In genomic region chr2:119641562-119642258, GRCh38 we compare ENCODE assay signal across 8 cellular contexts. TPM values are rescaled to one million over a fixed set of nuclear protein-coding genes. Genes with fewer than 3 reads are reported as not detected.
DNase-seq lines count a peak whose midpoint lies in the region; ATAC-seq and TF ChIP-seq lines count a peak whose summit lies in the region.

No MANE protein-coding gene starts in this region.

- ATAC-seq in GM19328 (IDR thresholded peaks at IDR 0.05; ENCODE audit: unreplicated experiment) = peak; percentile 97
- ATAC-seq in HG03439 (IDR thresholded peaks at IDR 0.05; ENCODE audit: unreplicated experiment) = peak; percentile 99
- peak; percentile 91 to 93 for ATAC-seq in lower lobe of right lung

- POLR2A ChIA-PET in activated CD4-positive, alpha-beta memory T cell treated with anti-CD3 and anti-CD28 coated beads for 36 hours (lab: Charles Lee) = interaction anchor here (0.6 kb wide), 1 partner anchor 37 kb away, joined by 6 read pairs; the partner anchor contains the start of gene TMEM177

- no peaks in the 10 kb centered on the region for H3K36me3 ChIP-seq in lower lobe of right lung

- TF ChIP-seq CTCF in lower lobe of right lung (IDR thresholded peaks at IDR 0.05) = peak; percentile 96

- H3K27ac Mint-ChIP-seq in activated CD4-positive, alpha-beta memory T cell treated with anti-CD3 and anti-CD28 coated beads for 36 hours = no peak overlapping the region

- H3K9me3 ChIP-seq in lower lobe of right lung = no peaks in the 10 kb centered on the region

- intact Hi-C loops in activated CD4-positive, alpha-beta memory T cell treated with anti-CD3 and anti-CD28 coated beads for 36 hours (cut with micrococcal nuclease) = loop anchor here (1.0 to 5.0 kb wide), 4 partner anchors 19 to 536 kb away; no protein-coding TSS in a partner anchor
- intact Hi-C loops in lower lobe of right lung (cut with DNase I) = no loop called here

- no peak overlapping the region for H3K4me3 Mint-ChIP-seq in activated CD4-positive, alpha-beta memory T cell treated with anti-CD3 and anti-CD28 coated beads for 36 hours

- H3K27me3 Mint-ChIP-seq in activated CD4-positive, alpha-beta memory T cell treated with anti-CD3 and anti-CD28 coated beads for 36 hours = peaks cover 3% of the 10 kb centered on the region

- no peaks in the 10 kb centered on the region for H3K4me1 Mint-ChIP-seq in activated CD4-positive, alpha-beta memory T cell treated with anti-CD3 and anti-CD28 coated beads for 36 hours (ENCODE audit: low read depth)

- H3K4me3 ChIP-seq in lower lobe of right lung = no peak overlapping the region

- H3K27me3 ChIP-seq in lower lobe of right lung (ENCODE audit: low read depth) = peaks cover 5% of the 10 kb centered on the region

- CTCF ChIA-PET in activated CD4-positive, alpha-beta memory T cell treated with anti-CD3 and anti-CD28 coated beads for 36 hours (lab: Charles Lee) = interaction anchor here (0.6 to 6.3 kb wide), 22 partner anchors 9 to 1047 kb away, joined by 3 to 67 read pairs (median 4); partner anchors contain the start of gene TMEM177

- peak; percentile 72 for DNase-seq in CD1c-positive myeloid dendritic cell (ENCODE audit: extremely low spot score)
- peak; percentile 71 for DNase-seq in NCI-H69 (lab: John Stamatoyannopoulos, UW)
- DNase-seq in activated CD4-positive, alpha-beta memory T cell treated with anti-CD3 and anti-CD28 coated beads for 36 hours = peak; percentile 84
- DNase-seq in dermis microvascular lymphatic vessel endothelial cell (ENCODE audit: low read depth in 2 of 2) = peak; percentile 59 to 81
- peak; percentile 75 for DNase-seq in lower lobe of right lung
- DNase-seq in stimulated activated CD8-positive, alpha-beta memory T cell treated with anti-CD3 and anti-CD28 coated beads, Interleukin-12 subunit alpha, Interleukin-12 subunit beta, amount 100 ng/mL, for 24 hours (ENCODE audit: extremely low read depth) = peak; percentile 10

- H3K27ac ChIP-seq in lower lobe of right lung = no peak overlapping the region

- H3K36me3 Mint-ChIP-seq in activated CD4-positive, alpha-beta memory T cell treated with anti-CD3 and anti-CD28 coated beads for 36 hours = no peaks in the 10 kb centered on the region

- H3K4me1 ChIP-seq in lower lobe of right lung = peaks cover 12% of the 10 kb centered on the region

- no peaks in the 10 kb centered on the region for H3K9me3 Mint-ChIP-seq in activated CD4-positive, alpha-beta memory T cell treated with anti-CD3 and anti-CD28 coated beads for 36 hours

RNA-seq across cellular contexts. Expression of gene TMEM177, which starts 37.3 kb away (rescaled TPM):
- 10 to 100 TPM; 13.5 to 14.9 TPM for total RNA-seq in activated CD4-positive, alpha-beta memory T cell treated with anti-CD3 and anti-CD28 coated beads for 36 hours
- total RNA-seq in dermis microvascular lymphatic vessel endothelial cell (7.6 and 9.0 TPM in 2 replicates), lower lobe of right lung (5.8 TPM)

Comparison
In these comparisons a context has a peak if more than half of its experiments do, and no peak if none do; other contexts are left out.
1. DNase-seq: peak in every context shown above with its lines; median percentile 84 in activated CD4-positive, alpha-beta memory T cell treated with anti-CD3 and anti-CD28 coated beads for 36 hours; 75 in lower lobe of right lung; 72 in CD1c-positive myeloid dendritic cell; 71 in NCI-H69; 70 in dermis microvascular lymphatic vessel endothelial cell; 10 in stimulated activated CD8-positive, alpha-beta memory T cell treated with anti-CD3 and anti-CD28 coated beads, Interleukin-12 subunit alpha, Interleukin-12 subunit beta, amount 100 ng/mL, for 24 hours.